Comparison of ENCODE assay signal across 8 cellular contexts in the genomic region with DNA sequence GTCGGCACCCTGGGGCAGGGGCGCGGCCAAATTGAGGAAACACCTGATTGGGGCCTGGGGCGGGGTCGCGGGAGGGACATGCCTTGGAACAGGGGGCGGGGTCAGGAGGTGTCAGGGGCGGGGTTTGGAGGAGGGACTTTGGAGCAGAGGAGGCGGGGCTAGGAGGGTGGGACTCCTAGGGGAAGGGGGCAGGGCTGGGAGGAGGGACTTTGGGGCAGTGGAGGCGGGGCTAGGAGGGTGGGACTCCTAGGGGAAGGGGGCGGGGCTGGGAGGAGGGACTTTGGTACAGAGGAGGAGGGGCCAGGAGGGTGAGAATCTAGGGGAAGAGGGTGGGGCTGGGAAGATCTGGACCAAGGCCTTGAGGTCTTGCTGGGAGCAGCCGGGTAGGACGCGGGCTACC. TPM values are rescaled to one million over a fixed set of nuclear protein-coding genes. Genes with fewer than 3 reads are reported as not detected.
DNase-seq lines count a peak whose midpoint lies in the region; ATAC-seq, FAIRE-seq and TF ChIP-seq lines count a peak whose summit lies in the region.

No MANE protein-coding gene starts in this region.

- TF ChIP-seq POLR2A in NB4 (IDR thresholded peaks at IDR 0.05; ENCODE audit: extremely low read depth, insufficient read length): no peak
- no peak for TF ChIP-seq POLR2A in thyroid gland (IDR thresholded peaks at IDR 0.05)
- no peak for TF ChIP-seq POLR2A in GM12891 (IDR thresholded peaks at IDR 0.05; ENCODE audit: low read depth, low read length)

- H3K27me3 ChIP-seq in neural progenitor cell (peaks cover 15% of the 10 kb centered on the region), thyroid gland (no peaks in the 10 kb centered on the region)

- DNase-seq in Calu3: peak; percentile 62
- DNase-seq in NB4 (ENCODE audit: low read depth): peak; percentile 94
- peak; percentile 86 for DNase-seq in activated CD4-positive, alpha-beta memory T cell treated with anti-CD3 and anti-CD28 coated beads, Interleukin-2, amount 10 ng/mL, durations not matched to agents 7 days and 5 days
- peak; percentile 65 for DNase-seq in endothelial cell (ENCODE audit: low spot score)
- peak; percentile 77 for DNase-seq in neural progenitor cell (ENCODE audit: low spot score)
- peak; percentile 69 to 71 for DNase-seq in thyroid gland
- DNase-seq in GM12891 (ENCODE audit: insufficient read length, low spot score): no peak

- no peak overlapping the region for H3K27ac ChIP-seq in neural progenitor cell
- peak overlapping the region in 1 of 3 donors; percentile 74 for H3K27ac ChIP-seq in thyroid gland

- intact Hi-C loops in Calu3 (cut with micrococcal nuclease; ENCODE audit: unreplicated experiment) (no loop called here), thyroid gland (cut with DNase I) (no loop called here)

- no peaks in the 10 kb centered on the region for H3K4me1 Mint-ChIP-seq in Calu3 (ENCODE audit: low read depth, unreplicated experiment)
- H3K4me1 Mint-ChIP-seq in activated CD4-positive, alpha-beta memory T cell treated with anti-CD3 and anti-CD28 coated beads, Interleukin-2, amount 10 ng/mL, durations not matched to agents 7 days and 5 days: peaks cover 34% of the 10 kb centered on the region
- no peaks in the 10 kb centered on the region for H3K4me1 Mint-ChIP-seq in endothelial cell (ENCODE audit: unreplicated experiment)
- peaks cover 37% of the 10 kb centered on the region for H3K4me1 Mint-ChIP-seq in neural progenitor cell

- no peak for ATAC-seq in GM18907 (IDR thresholded peaks at IDR 0.05; ENCODE audit: unreplicated experiment)

- H3F3A ChIP-seq in neural progenitor cell (ENCODE audit: low read depth): peaks cover 15% of the 10 kb centered on the region

- POLR2A ChIA-PET in activated CD4-positive, alpha-beta memory T cell treated with anti-CD3 and anti-CD28 coated beads, Interleukin-2, amount 10 ng/mL, durations not matched to agents 7 days and 5 days (lab: Charles Lee): interaction anchor here (1.1 kb wide), 1 partner anchor 52 kb away, joined by 3 read pairs; a partner anchor contains a TSS

- FAIRE-seq in GM12891 (lab: Jason Lieb, UNC): no peak

- no peak overlapping the region for H3K4me3 ChIP-seq in NB4 (ENCODE audit: low read depth, low read length)
- no peak overlapping the region for H3K4me3 ChIP-seq in neural progenitor cell
- H3K4me3 ChIP-seq in thyroid gland (replicated peaks in 1 of 3): peak overlapping the region in 1 of 3 donors; percentile 22

- no peaks in the 10 kb centered on the region for H3K36me3 Mint-ChIP-seq in Calu3 (ENCODE audit: insufficient read depth, unreplicated experiment)
- no peaks in the 10 kb centered on the region for H3K36me3 Mint-ChIP-seq in activated CD4-positive, alpha-beta memory T cell treated with anti-CD3 and anti-CD28 coated beads, Interleukin-2, amount 10 ng/mL, durations not matched to agents 7 days and 5 days (ENCODE audit: low read depth)
- no peaks in the 10 kb centered on the region for H3K36me3 Mint-ChIP-seq in endothelial cell (ENCODE audit: low read depth, unreplicated experiment)
- no peaks in the 10 kb centered on the region for H3K36me3 Mint-ChIP-seq in neural progenitor cell

- no peak overlapping the region for H3K4me2 ChIP-seq in neural progenitor cell

- H2AFZ ChIP-seq in neural progenitor cell (replicated peaks): no peak overlapping the region

- 14 to 15% methylated on average over 14 of the region's 14 CpGs for WGBS in thyroid gland, 2 donors

- BruUV-seq in Calu3 (replicated peaks; lab: Mats Ljungman, UMichigan): no TSS peak

- H3K79me2 ChIP-seq in neural progenitor cell (ENCODE audit: low read depth): no peaks in the 10 kb centered on the region

- H3K27ac Mint-ChIP-seq in Calu3 (ENCODE audit: unreplicated experiment) (no peak overlapping the region), endothelial cell (ENCODE audit: unreplicated experiment) (no peak overlapping the region), neural progenitor cell (no peak overlapping the region)
- no peak overlapping the region for H3K27ac Mint-ChIP-seq in activated CD4-positive, alpha-beta memory T cell treated with anti-CD3 and anti-CD28 coated beads, Interleukin-2, amount 10 ng/mL, durations not matched to agents 7 days and 5 days

- H3K9ac ChIP-seq in neural progenitor cell: no peak overlapping the region

- H3K27me3 Mint-ChIP-seq in Calu3 (ENCODE audit: unreplicated experiment) (peaks cover 37% of the 10 kb centered on the region), endothelial cell (ENCODE audit: unreplicated experiment) (peaks cover 4% of the 10 kb centered on the region), neural progenitor cell (ENCODE audit: insufficient read depth, low read depth) (peaks cover 14% of the 10 kb centered on the region)
- H3K27me3 Mint-ChIP-seq in activated CD4-positive, alpha-beta memory T cell treated with anti-CD3 and anti-CD28 coated beads, Interleukin-2, amount 10 ng/mL, durations not matched to agents 7 days and 5 days: peaks cover 25% of the 10 kb centered on the region

- H4K20me1 ChIP-seq in neural progenitor cell (ENCODE audit: low read depth): no peaks in the 10 kb centered on the region

- no peak for TF ChIP-seq CTCF in Calu3 (IDR thresholded peaks at IDR 0.05; ENCODE audit: unreplicated experiment)
- no peak for TF ChIP-seq CTCF in NB4 (IDR thresholded peaks at IDR 0.05; ENCODE audit: low read depth, low read length)
- TF ChIP-seq CTCF in endothelial cell (IDR thresholded peaks at IDR 0.05; ENCODE audit: unreplicated experiment): no peak
- TF ChIP-seq CTCF in neural progenitor cell (IDR thresholded peaks at IDR 0.05): no peak
- no peak for TF ChIP-seq CTCF in thyroid gland (IDR thresholded peaks at IDR 0.05)

- H3K9me3 ChIP-seq in neural progenitor cell (ENCODE audit: low read depth) (no peaks in the 10 kb centered on the region), thyroid gland (no peaks in the 10 kb centered on the region)

- H3K36me3 ChIP-seq in neural progenitor cell: no peaks in the 10 kb centered on the region
- H3K36me3 ChIP-seq in thyroid gland: no peaks in the 10 kb centered on the region

- H3K9me3 Mint-ChIP-seq in Calu3 (ENCODE audit: low read depth, unreplicated experiment) (no peaks in the 10 kb centered on the region), endothelial cell (ENCODE audit: unreplicated experiment) (no peaks in the 10 kb centered on the region), neural progenitor cell (no peaks in the 10 kb centered on the region)
- no peaks in the 10 kb centered on the region for H3K9me3 Mint-ChIP-seq in activated CD4-positive, alpha-beta memory T cell treated with anti-CD3 and anti-CD28 coated beads, Interleukin-2, amount 10 ng/mL, durations not matched to agents 7 days and 5 days

- H3K4me1 ChIP-seq in neural progenitor cell (no peaks in the 10 kb centered on the region), thyroid gland (peaks cover 13 to 26% of the 10 kb centered on the region in 2 donors)

- no peak overlapping the region for H3K4me3 Mint-ChIP-seq in Calu3 (ENCODE audit: low read depth, unreplicated experiment)
- peak overlapping the region; percentile 24 for H3K4me3 Mint-ChIP-seq in activated CD4-positive, alpha-beta memory T cell treated with anti-CD3 and anti-CD28 coated beads, Interleukin-2, amount 10 ng/mL, durations not matched to agents 7 days and 5 days
- H3K4me3 Mint-ChIP-seq in endothelial cell (ENCODE audit: unreplicated experiment): no peak overlapping the region
- no peak overlapping the region for H3K4me3 Mint-ChIP-seq in neural progenitor cell

- CTCF ChIA-PET in Calu3 (lab: Charles Lee): interaction anchor here (1.3 kb wide), 1 partner anchor 24 kb away, joined by 7 read pairs; a partner anchor contains a TSS
- CTCF ChIA-PET in activated CD4-positive, alpha-beta memory T cell treated with anti-CD3 and anti-CD28 coated beads, Interleukin-2, amount 10 ng/mL, durations not matched to agents 7 days and 5 days (lab: Charles Lee): no interaction called here

TF ChIP-seq in GM12891, 5 proteins besides CTCF, POLR2A, EP300 and RAD21:
- TF ChIP-seq POU2F2 (IDR thresholded peaks at IDR 0.05; ENCODE audit: low read depth, low read length) (no peak), POLR2AphosphoS5 (IDR thresholded peaks at IDR 0.05; ENCODE audit: low read depth, low read length) (no peak)

RNA-seq across cellular contexts. Expression of a gene that starts 21.9 kb away (rescaled TPM):
- total RNA-seq in Calu3 (2022) (0.15 TPM in 1 of 2 replicates, not detected in the other), endothelial cell (ENCODE audit: unreplicated experiment) (25.2 TPM), neural progenitor cell (ENCODE audit: low replicate concordance) (0.28 and 0.45 TPM in 2 replicates), thyroid gland (1 to 10 TPM in 1 of 4 donors, under 1 TPM in 3; 0.56 to 2.2 (median 0.84) TPM)
- total RNA-seq in activated CD4-positive, alpha-beta memory T cell treated with anti-CD3 and anti-CD28 coated beads, Interleukin-2, amount 10 ng/mL, durations not matched to agents 7 days and 5 days: under 1 TPM; 0.18 TPM
- 0.40 TPM for polyA plus RNA-seq in GM12891 (2012; ENCODE audit: low read depth, missing spikeins)

RNA-seq across cellular contexts. Expression of a gene that starts 24.0 kb away (rescaled TPM):
- total RNA-seq in Calu3 (2022) (185 and 194 TPM in 2 replicates), endothelial cell (ENCODE audit: unreplicated experiment) (325 TPM), neural progenitor cell (ENCODE audit: low replicate concordance) (106 and 161 TPM in 2 replicates), thyroid gland (100 to 1,000 TPM; 121 to 160 (median 141) TPM)
- total RNA-seq in activated CD4-positive, alpha-beta memory T cell treated with anti-CD3 and anti-CD28 coated beads, Interleukin-2, amount 10 ng/mL, durations not matched to agents 7 days and 5 days: 10 to 100 TPM; 91.8 to 94.4 TPM
- 42.8 TPM for polyA plus RNA-seq in GM12891 (2012; ENCODE audit: low read depth, missing spikeins)

RNA-seq across cellular contexts. Expression of a gene that starts 30.4 kb away (rescaled TPM):
- total RNA-seq in Calu3 (2022) (75.0 and 76.7 TPM in 2 replicates), endothelial cell (ENCODE audit: unreplicated experiment) (38.4 TPM), neural progenitor cell (ENCODE audit: low replicate concordance) (10.6 and 31.5 TPM in 2 replicates), thyroid gland (10 to 100 TPM; 22.4 to 40.5 (median 29.1) TPM)
- 10 to 100 TPM; 25.6 to 27.1 TPM for total RNA-seq in activated CD4-positive, alpha-beta memory T cell treated with anti-CD3 and anti-CD28 coated beads, Interleukin-2, amount 10 ng/mL, durations not matched to agents 7 days and 5 days
- polyA plus RNA-seq in GM12891 (2012; ENCODE audit: low read depth, missing spikeins): 20.6 TPM

RNA-seq across cellular contexts. Expression of a gene that starts 40.0 kb away (rescaled TPM):
- total RNA-seq in Calu3 (2022) (9.6 and 9.9 TPM in 2 replicates), endothelial cell (ENCODE audit: unreplicated experiment) (0.95 TPM), neural progenitor cell (ENCODE audit: low replicate concordance) (0.69 and 0.74 TPM in 2 replicates), thyroid gland (1 to 10 TPM; 1.2 to 1.9 (median 1.4) TPM)
- under 1 TPM; 0.73 to 0.86 TPM for total RNA-seq in activated CD4-positive, alpha-beta memory T cell treated with anti-CD3 and anti-CD28 coated beads, Interleukin-2, amount 10 ng/mL, durations not matched to agents 7 days and 5 days
- 0.41 TPM for polyA plus RNA-seq in GM12891 (2012; ENCODE audit: low read depth, missing spikeins)

RNA-seq across cellular contexts. Expression of a gene that starts 51.2 kb away (rescaled TPM):
- total RNA-seq in Calu3 (2022): not detected in 2 replicates
- total RNA-seq in activated CD4-positive, alpha-beta memory T cell treated with anti-CD3 and anti-CD28 coated beads, Interleukin-2, amount 10 ng/mL, durations not matched to agents 7 days and 5 days: under 1 TPM in 1 of 2 experiments, not detected in 1; 0.28 TPM
- not detected for total RNA-seq in endothelial cell (ENCODE audit: unreplicated experiment)
- total RNA-seq in neural progenitor cell (ENCODE audit: low replicate concordance): not detected in 2 replicates
- total RNA-seq in thyroid gland: not detected
- polyA plus RNA-seq in GM12891 (2012; ENCODE audit: low read depth, missing spikeins): 0.18 TPM
